Comparison of ENCODE assay signal across 8 cellular contexts in the genomic region with DNA sequence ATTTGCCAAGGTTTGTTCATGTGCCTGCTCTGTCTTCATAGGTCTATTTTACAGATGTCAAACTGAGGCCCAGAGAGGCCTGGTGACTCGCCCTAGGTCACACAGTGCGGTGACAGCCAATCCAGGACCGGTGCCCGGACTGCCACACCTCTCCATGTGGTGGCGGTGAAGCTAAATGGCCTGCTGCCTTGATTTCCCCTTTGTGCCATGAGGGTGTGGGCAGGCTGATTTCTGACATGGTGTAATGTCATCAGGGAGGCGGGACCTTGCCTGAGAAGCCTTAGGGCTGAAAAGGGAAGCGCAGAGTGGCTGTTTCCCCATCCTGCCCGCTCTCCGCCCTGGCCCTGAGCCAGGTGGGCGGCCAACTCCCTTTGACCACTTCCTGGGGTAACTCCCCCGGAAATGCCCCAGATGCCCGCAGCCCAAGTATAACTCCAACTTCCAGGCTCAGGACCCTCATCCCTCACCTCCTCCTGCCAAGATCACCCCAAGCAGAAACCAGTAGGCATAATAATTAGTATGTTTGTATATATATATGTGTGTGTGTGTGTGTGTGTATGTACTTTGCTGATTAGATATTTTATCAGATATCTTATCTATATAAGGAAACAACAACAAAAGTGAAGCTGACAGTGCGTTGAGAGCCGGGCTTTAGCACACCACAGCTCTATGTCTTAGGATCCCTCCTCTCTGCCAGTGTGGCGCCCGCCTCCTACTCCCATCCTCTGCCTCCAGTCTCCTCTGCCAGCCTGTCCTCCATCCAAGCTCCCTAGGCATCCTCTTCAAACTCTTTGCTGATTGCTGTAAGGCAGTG.
A peak's percentile ranks its signal among the peaks of the same experiment; 100 is the strongest.
DNase-seq lines count a peak whose midpoint lies in the region; ATAC-seq and TF ChIP-seq lines count a peak whose summit lies in the region.

No MANE protein-coding gene starts in this region.

- CTCF ChIA-PET in CD4-positive, alpha-beta T cell (lab: Charles Lee): interaction anchor here (1.7 to 8.2 kb wide), 2 partner anchors 15 to 25 kb away, joined by 3 to 59 read pairs; no protein-coding TSS in a partner anchor

- ATAC-seq in CD4-positive, alpha-beta T cell (ENCODE audit: poor library complexity): no peak
- ATAC-seq in HG02571 (IDR thresholded peaks at IDR 0.05; ENCODE audit: unreplicated experiment) (peak; percentile 23), esophagus mucosa (peak; percentile 10), HG03108 (IDR thresholded peaks at IDR 0.05; ENCODE audit: unreplicated experiment) (no peak), GM21528 (IDR thresholded peaks at IDR 0.05; ENCODE audit: low FRiP score, unreplicated experiment) (no peak)

- H3K9me3 Mint-ChIP-seq in CD4-positive, alpha-beta T cell: no peaks in the 10 kb centered on the region

- H3K36me3 Mint-ChIP-seq in CD4-positive, alpha-beta T cell (ENCODE audit: low read depth): peaks cover 56% of the 10 kb centered on the region

- H3K27me3 ChIP-seq in CD4-positive, alpha-beta T cell (ENCODE audit: control insufficient read depth, insufficient read depth, low read length): no peaks in the 10 kb centered on the region

- POLR2A ChIA-PET in CD4-positive, alpha-beta T cell (lab: Charles Lee): interaction anchor here (0.6 to 5.1 kb wide), 4 partner anchors 10 to 168 kb away, joined by 3 to 28 read pairs (median 3); a partner anchor contains a TSS

- peaks cover 97% of the 10 kb centered on the region for H3K4me1 Mint-ChIP-seq in CD4-positive, alpha-beta T cell (ENCODE audit: low read depth)

- H3K9me3 ChIP-seq in CD4-positive, alpha-beta T cell (ENCODE audit: control insufficient read depth, low read length): no peaks in the 10 kb centered on the region

- H3K27ac Mint-ChIP-seq in CD4-positive, alpha-beta T cell: peak overlapping the region; percentile 98

- H3K27ac ChIP-seq in CD4-positive, alpha-beta T cell (ENCODE audit: low read depth, low read length): peak overlapping the region; percentile 87

- no peak for TF ChIP-seq CTCF in CD4-positive, alpha-beta T cell (IDR thresholded peaks at IDR 0.05)

- peak overlapping the region; percentile 81 for H3K4me3 Mint-ChIP-seq in CD4-positive, alpha-beta T cell

- no peaks in the 10 kb centered on the region for H3K27me3 Mint-ChIP-seq in CD4-positive, alpha-beta T cell

- intact Hi-C loops in CD4-positive, alpha-beta T cell (cut with DNase I, micrococcal nuclease): loop anchor here in 1 of 2 experiments (10.0 kb wide), 1 partner anchor 525 kb away; a partner anchor contains a TSS

- DNase-seq in CD4-positive, alpha-beta T cell: peak in 8 of 10 experiments; percentile 32 to 57 (median 46)
- peak; percentile 43 for DNase-seq in T-helper 9 cell
- DNase-seq in stimulated activated CD8-positive, alpha-beta memory T cell treated with anti-CD3 and anti-CD28 coated beads, Interleukin-4, amount 100 ng/mL, for 48 hours: peak; percentile 73
- DNase-seq in SK-N-DZ (ENCODE audit: low spot score): no peak

Comparison
In these comparisons a context has a peak if more than half of its experiments do, and no peak if none do; other contexts are left out.
1. ATAC-seq: peak in HG02571 (single experiment) and esophagus mucosa (single experiment); none in CD4-positive, alpha-beta T cell (single experiment), HG03108 (single experiment) and GM21528 (single experiment).